In the genomic region with DNA sequence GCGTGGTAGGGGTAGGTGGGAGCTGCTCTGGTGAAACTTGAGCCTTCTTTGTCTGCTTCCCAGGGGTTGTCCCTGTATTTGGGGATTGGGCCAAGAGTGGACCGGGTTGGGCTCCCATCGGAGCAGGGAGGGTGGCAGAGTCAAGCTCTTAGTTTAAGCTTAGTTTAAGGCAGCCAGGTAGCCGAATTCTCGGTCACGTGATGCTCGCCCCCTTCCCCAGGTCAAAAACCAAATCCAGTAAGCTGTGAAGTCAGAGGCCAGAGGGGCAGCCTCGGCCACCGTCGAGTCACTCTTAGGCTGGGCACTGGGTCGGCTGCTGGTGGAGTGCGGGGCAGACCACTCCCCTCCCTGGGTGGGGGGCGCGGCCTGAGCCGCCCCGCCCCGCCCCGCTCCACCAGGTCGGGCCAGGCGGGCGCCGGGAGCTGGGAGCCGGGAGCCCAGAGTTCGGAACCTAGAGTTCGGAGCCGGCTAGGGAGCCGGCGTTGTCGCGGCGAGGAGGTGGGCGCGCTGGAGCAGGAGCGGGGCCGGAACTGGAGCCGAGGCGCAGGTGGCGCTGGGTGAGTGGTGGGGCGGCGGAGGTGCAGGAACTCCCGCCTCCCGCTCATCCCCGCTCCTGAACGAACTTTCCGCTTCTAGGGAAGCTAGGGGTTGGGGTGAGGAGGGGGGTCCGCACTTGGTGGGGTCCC, we compare ENCODE assay signal across 8 cellular contexts. TPM values are rescaled to one million over a fixed set of nuclear protein-coding genes. Genes with fewer than 3 reads are reported as not detected.
DNase-seq lines count a peak whose midpoint lies in the region; ATAC-seq, FAIRE-seq and TF ChIP-seq lines count a peak whose summit lies in the region.

No MANE protein-coding gene starts in this region.

- peak overlapping the region; percentile 98 for H2BK5ac ChIP-seq in H1 (ENCODE audit: low read depth, low read length)

- no peaks in the 10 kb centered on the region for H3K27me3 ChIP-seq in KMS-11 (ENCODE audit: insufficient read depth, low read depth)
- H3K27me3 ChIP-seq in H1 (replicated peaks in 1 of 4; ENCODE audit: control insufficient read depth in 3 of 4, extremely low read depth in 1 of 4, insufficient read depth in 3 of 4, low read length in 3 of 4), result no peaks in the 10 kb centered on the region
- no peaks in the 10 kb centered on the region for H3K27me3 ChIP-seq in uterus

- H3K79me2 ChIP-seq in KMS-11 (ENCODE audit: insufficient read depth, low read depth) (no peaks in the 10 kb centered on the region), H1 (ENCODE audit: control insufficient read depth in 1 of 2, insufficient read depth in 2 of 2, low read length in 2 of 2) (peaks cover 0 to 23% of the 10 kb centered on the region in 2 experiments; a peak in 2 of 4 replicates)

- H2BK12ac ChIP-seq in H1 (ENCODE audit: low read depth, low read length), result peak overlapping the region; percentile 68

- no peak for TF ChIP-seq CTCF in KMS-11 (conservative IDR thresholded peaks at IDR 0.05; ENCODE audit: low read depth, low read length)
- TF ChIP-seq CTCF in H1 (IDR thresholded peaks at IDR 0.05; ENCODE audit: control extremely low read depth in 1 of 3, insufficient read depth in 1 of 3, low read depth in 1 of 3, low read length in 3 of 3), result no peak
- TF ChIP-seq CTCF in uterus (IDR thresholded peaks at IDR 0.05), result peak in 1 of 4 experiments; percentile 9

- H4K5ac ChIP-seq in H1 (ENCODE audit: insufficient read length, low read depth, low read length), result peak overlapping the region; percentile 77

- H3K14ac ChIP-seq in H1 (ENCODE audit: insufficient read length), result no peak overlapping the region

- TF ChIP-seq RAD21 in H1 (IDR thresholded peaks at IDR 0.05 in 1 of 2, conservative IDR thresholded peaks at IDR 0.05 in 1 of 2; ENCODE audit: low read depth in 2 of 2, low read length in 2 of 2), result no peak

- H3K9me3 ChIP-seq in H1 (ENCODE audit: insufficient read depth in 2 of 2, low read depth in 1 of 2, low read length in 1 of 2) (no peaks in the 10 kb centered on the region), uterus (no peaks in the 10 kb centered on the region)

- intact Hi-C loops in uterus (cut with DNase I; ENCODE audit: low total_unique reads), result no loop called here

- WGBS in H1 (ENCODE audit: extremely low coverage in 1 of 2, insufficient coverage in 1 of 2, insufficient read length in 1 of 2, insufficient replicate concordance in 2 of 2, low coverage in 1 of 2, low lambda C conversion rate in 2 of 2, missing lambda C conversion rate in 1 of 2), 2 experiments, result 9% methylated on average over 18 of the region's 46 CpGs; no CpG with 5 or more reads in 1 of the 2 experiments

- CTCF ChIA-PET in H1 (lab: Charles Lee; ENCODE audit: partially characterized antibody), result interaction anchor here (0.6 to 26.8 kb wide), 25 partner anchors 10 to 590 kb away, joined by 3 to 464 read pairs (median 4); a partner anchor contains a TSS

- no peak overlapping the region for H3K23ac ChIP-seq in H1 (ENCODE audit: insufficient read length)

- H4K91ac ChIP-seq in H1 (replicated peaks; ENCODE audit: insufficient read length, low read length), result peak overlapping the region; percentile 69

- peak overlapping the region; percentile 100 for H3K4me2 ChIP-seq in KMS-11
- peak overlapping the region; percentile 93 to 99 for H3K4me2 ChIP-seq in H1 (ENCODE audit: insufficient read depth in 1 of 2, low read depth in 2 of 2, low read length in 2 of 2)

- peak overlapping the region; percentile 94 for H3K56ac ChIP-seq in H1 (replicated peaks; ENCODE audit: insufficient read length, low read depth, low read length)

- H3K4me1 ChIP-seq in KMS-11 (ENCODE audit: low read depth, poor library complexity, severe bottlenecking) (peaks cover 21% of the 10 kb centered on the region), H1 (replicated peaks in 1 of 4; ENCODE audit: control insufficient read depth in 3 of 4, insufficient read depth in 4 of 4, low read length in 3 of 4) (peaks cover 4 to 23% (median 14%) of the 10 kb centered on the region in 4 experiments), uterus (peaks cover 0 to 2% of the 10 kb centered on the region in 2 donors)

- H3K4ac ChIP-seq in H1 (replicated peaks; ENCODE audit: insufficient read length, low read depth, low read length), result peak overlapping the region; percentile 80

- peak in 1 of 2 experiments; percentile 68; a peak in 2 of 3 replicates for TF ChIP-seq POLR2A in H1 (IDR thresholded peaks at IDR 0.05; ENCODE audit: control extremely low read depth in 1 of 2, low read depth in 2 of 2, low read length in 2 of 2)
- no peak for TF ChIP-seq POLR2A in uterus (IDR thresholded peaks at IDR 0.05)

- H3K36me3 ChIP-seq in KMS-11 (ENCODE audit: insufficient read depth) (no peaks in the 10 kb centered on the region), H1 (ENCODE audit: control insufficient read depth in 2 of 4, insufficient read depth in 4 of 4, low read length in 3 of 4) (peaks cover 10 to 23% (median 12%) of the 10 kb centered on the region in 4 experiments; a peak in 7 of 8 replicates), uterus (no peaks in the 10 kb centered on the region)

- H3K9ac ChIP-seq in KMS-11 (peak overlapping the region; percentile 72), H1 (replicated peaks in 1 of 4; ENCODE audit: extremely low read depth in 1 of 4, low read depth in 3 of 4, low read length in 3 of 4) (peak overlapping the region in 3 of 4 experiments; percentile 60 to 70 (median 67); a peak in 5 of 7 replicates)

- peak overlapping the region; percentile 28; the same call in 1 of the 2 replicates for H2AK5ac ChIP-seq in H1 (ENCODE audit: low read depth, low read length)

- H2BK15ac ChIP-seq in H1 (ENCODE audit: low read length), result peak overlapping the region; percentile 61; the same call in 1 of the 2 replicates

- FAIRE-seq in H1 (lab: Jason Lieb, UNC), result no peak

- POLR2A ChIA-PET in H1 (lab: Charles Lee; ENCODE audit: partially characterized antibody), result interaction anchor here (1.1 to 12.6 kb wide), 7 partner anchors 9 to 84 kb away, joined by 3 to 143 read pairs (median 6); a partner anchor contains a TSS

- H4K20me1 ChIP-seq in KMS-11 (ENCODE audit: insufficient read depth) (no peaks in the 10 kb centered on the region), H1 (replicated peaks in 1 of 2; ENCODE audit: control insufficient read depth in 1 of 2, insufficient read depth in 2 of 2, low read length in 2 of 2) (peaks cover 0 to 7% of the 10 kb centered on the region in 2 experiments)

- ATAC-seq in GM18870 (IDR thresholded peaks at IDR 0.05; ENCODE audit: unreplicated experiment), result no peak

- H4K8ac ChIP-seq in H1 (ENCODE audit: extremely low read depth, insufficient read depth, low read length), result peak overlapping the region; percentile 88; the same call in 1 of the 2 replicates

- H3K27ac ChIP-seq in KMS-11 (peak overlapping the region; percentile 93), H1 (ENCODE audit: low read depth, low read length) (peak overlapping the region; percentile 51; the same call in 1 of the 2 replicates), uterus (peak overlapping the region; percentile 100)

- DNase-seq in DMS153 treated with DMSO at 0.1 percent for 48 hours (lab: John Stamatoyannopoulos, UW; ENCODE audit: unreplicated experiment) (peak; percentile 35), DMS153 (lab: John Stamatoyannopoulos, UW) (no peak), H1 (ENCODE audit: low read depth in 1 of 2, low spot score in 2 of 2) (peak in 1 of 2 experiments; percentile 83), myocyte (ENCODE audit: low read depth) (peak; percentile 48), uterus (no peak)
- peak; percentile 42 for DNase-seq in activated CD4-positive, CD25-positive, alpha-beta regulatory T cell treated with anti-CD3 and anti-CD28 coated beads, Interleukin-2, amount 50 U/mL, for 72 hours

- H2AFZ ChIP-seq in KMS-11 (ENCODE audit: low read depth) (peak overlapping the region; percentile 92), H1 (ENCODE audit: low read length) (peak overlapping the region; percentile 8; the same call in 1 of the 2 replicates)

- no peak overlapping the region for H2BK20ac ChIP-seq in H1 (ENCODE audit: low read length)

- no peaks in the 10 kb centered on the region; the same call in none of the 2 replicates for H3K79me1 ChIP-seq in H1 (ENCODE audit: low read depth, low read length)

- H3K23me2 ChIP-seq in H1 (ENCODE audit: low read depth, low read length), result peaks cover 17% of the 10 kb centered on the region

- H3K18ac ChIP-seq in H1 (ENCODE audit: extremely low read depth, low read length), result peak overlapping the region; percentile 93

- peak overlapping the region; percentile 39 for H2BK120ac ChIP-seq in H1 (replicated peaks; ENCODE audit: low read depth, low read length)

- no peak for TF ChIP-seq EP300 in H1 (IDR thresholded peaks at IDR 0.05; ENCODE audit: borderline replicate concordance in 1 of 2, low read depth in 2 of 2, low read length in 2 of 2)

- no peak overlapping the region for H3K4me3 ChIP-seq in KMS-11 (IDR thresholded peaks at IDR 0.05; ENCODE audit: insufficient read depth, low read depth, low read length)
- peak overlapping the region; percentile 75 to 90 (median 76) for H3K4me3 ChIP-seq in H1 (ENCODE audit: extremely low read depth in 1 of 4, insufficient read depth in 2 of 4, low read depth in 3 of 4, low read length in 4 of 4)
- peak overlapping the region; percentile 88 to 93 for H3K4me3 ChIP-seq in uterus

RNA-seq across cellular contexts. Expression of a gene that starts 2.8 kb away (rescaled TPM):
- total RNA-seq in H1 (2021; fragmentation: NEBNext Ultra II Directional; extraction: Animal tissue kit (Norgen Biotek cat#: 25700)), result 75.7 and 79.3 TPM in 2 replicates
- 99.5 and 161 TPM in 2 replicates for polyA plus RNA-seq in H1 (2011; rRNA removed)
- polyA plus RNA-seq in H1 (2011; cell fraction: cytosol; rRNA removed), result 84.1 TPM
- polyA plus RNA-seq in H1 (2011; cell fraction: nucleus; rRNA removed), result 198 TPM
- polyA plus RNA-seq in H1 (2012, experiment 1 of 2), result 34.9 to 80.3 TPM (median 70.1 TPM) in 4 replicates
- polyA plus RNA-seq in H1 (2012, experiment 2 of 2), result 71.2 TPM
- polyA plus RNA-seq in H1 (2013, experiment 1 of 2), result 61.8 TPM
- 57.5 TPM for polyA plus RNA-seq in H1 (2013, experiment 2 of 2)
- 25.8 and 26.7 TPM in 2 replicates for polyA minus RNA-seq in H1 (2011; rRNA and poly(A)+ RNA removed)
- 45.7 TPM for polyA minus RNA-seq in H1 (2011; cell fraction: cytosol; rRNA and poly(A)+ RNA removed)
- 51.4 TPM for polyA minus RNA-seq in H1 (2011; cell fraction: nucleus; rRNA and poly(A)+ RNA removed)
- total RNA-seq in myocyte, result 134 and 204 TPM in 2 replicates
- 85.7 TPM for polyA plus RNA-seq in myocyte (2012)
- 100 to 1,000 TPM in 2 of 4 donors, 10 to 100 TPM in 2; 51.5 to 123 (median 85.2) TPM for total RNA-seq in uterus

RNA-seq across cellular contexts. Expression of a gene that starts 9.5 kb away (rescaled TPM):
- 32.5 and 34.9 TPM in 2 replicates for total RNA-seq in H1 (2021; fragmentation: NEBNext Ultra II Directional; extraction: Animal tissue kit (Norgen Biotek cat#: 25700))
- 15.4 TPM in 2 replicates for polyA plus RNA-seq in H1 (2011; rRNA removed)
- polyA plus RNA-seq in H1 (2011; cell fraction: cytosol; rRNA removed), result 18.2 TPM
- polyA plus RNA-seq in H1 (2011; cell fraction: nucleus; rRNA removed), result 18.3 TPM
- polyA plus RNA-seq in H1 (2012, experiment 1 of 2), result 27.7 to 35.2 TPM (median 32.6 TPM) in 4 replicates
- 9.5 TPM for polyA plus RNA-seq in H1 (2012, experiment 2 of 2)
- polyA plus RNA-seq in H1 (2013, experiment 1 of 2), result 17.1 TPM
- 16.0 TPM for polyA plus RNA-seq in H1 (2013, experiment 2 of 2)
- polyA minus RNA-seq in H1 (2011; rRNA and poly(A)+ RNA removed), result 29.8 and 30.7 TPM in 2 replicates
- 8.3 TPM for polyA minus RNA-seq in H1 (2011; cell fraction: cytosol; rRNA and poly(A)+ RNA removed)
- 17.7 TPM for polyA minus RNA-seq in H1 (2011; cell fraction: nucleus; rRNA and poly(A)+ RNA removed)
- 5.1 and 5.8 TPM in 2 replicates for total RNA-seq in myocyte
- polyA plus RNA-seq in myocyte (2012), result 8.4 TPM
- total RNA-seq in uterus, result 10 to 100 TPM in 1 of 4 donors, 1 to 10 TPM in 2, under 1 TPM in 1; 0.51 to 11.8 (median 6.2) TPM

RNA-seq across cellular contexts. Expression of a gene that starts 9.5 kb away (rescaled TPM):
- 74.1 and 80.9 TPM in 2 replicates for total RNA-seq in H1 (2021; fragmentation: NEBNext Ultra II Directional; extraction: Animal tissue kit (Norgen Biotek cat#: 25700))
- 149 and 171 TPM in 2 replicates for polyA plus RNA-seq in H1 (2011; rRNA removed)
- 140 TPM for polyA plus RNA-seq in H1 (2011; cell fraction: cytosol; rRNA removed)
- 169 TPM for polyA plus RNA-seq in H1 (2011; cell fraction: nucleus; rRNA removed)
- 72.3 to 110 TPM (median 101 TPM) in 4 replicates for polyA plus RNA-seq in H1 (2012, experiment 1 of 2)
- 122 TPM for polyA plus RNA-seq in H1 (2012, experiment 2 of 2)
- polyA plus RNA-seq in H1 (2013, experiment 1 of 2), result 93.1 TPM
- 84.8 TPM for polyA plus RNA-seq in H1 (2013, experiment 2 of 2)
- 29.0 and 35.6 TPM in 2 replicates for polyA minus RNA-seq in H1 (2011; rRNA and poly(A)+ RNA removed)
- polyA minus RNA-seq in H1 (2011; cell fraction: cytosol; rRNA and poly(A)+ RNA removed), result 49.4 TPM
- 46.7 TPM for polyA minus RNA-seq in H1 (2011; cell fraction: nucleus; rRNA and poly(A)+ RNA removed)
- total RNA-seq in myocyte, result 65.6 and 70.2 TPM in 2 replicates
- polyA plus RNA-seq in myocyte (2012), result 112 TPM
- total RNA-seq in uterus, result 100 to 1,000 TPM in 1 of 4 donors, 10 to 100 TPM in 3; 36.9 to 134 (median 51.8) TPM

RNA-seq across cellular contexts. Expression of a gene that starts 27.5 kb away (rescaled TPM):
- total RNA-seq in H1 (2021; fragmentation: NEBNext Ultra II Directional; extraction: Animal tissue kit (Norgen Biotek cat#: 25700)), result 7.1 and 7.6 TPM in 2 replicates
- polyA plus RNA-seq in H1 (2011; rRNA removed), result 18.2 and 20.3 TPM in 2 replicates
- 8.5 TPM for polyA plus RNA-seq in H1 (2011; cell fraction: cytosol; rRNA removed)
- polyA plus RNA-seq in H1 (2011; cell fraction: nucleus; rRNA removed), result 28.3 TPM
- 11.4 to 18.5 TPM (median 14.5 TPM) in 4 replicates for polyA plus RNA-seq in H1 (2012, experiment 1 of 2)
- polyA plus RNA-seq in H1 (2012, experiment 2 of 2), result 15.5 TPM
- polyA plus RNA-seq in H1 (2013, experiment 1 of 2), result 14.4 TPM
- 14.8 TPM for polyA plus RNA-seq in H1 (2013, experiment 2 of 2)
- 11.7 and 17.1 TPM in 2 replicates for polyA minus RNA-seq in H1 (2011; rRNA and poly(A)+ RNA removed)
- 7.2 TPM for polyA minus RNA-seq in H1 (2011; cell fraction: cytosol; rRNA and poly(A)+ RNA removed)
- polyA minus RNA-seq in H1 (2011; cell fraction: nucleus; rRNA and poly(A)+ RNA removed), result 9.2 TPM
- total RNA-seq in myocyte (0.72 and 2.5 TPM in 2 replicates), uterus (10 to 100 TPM in 1 of 4 donors, 1 to 10 TPM in 3; 2.6 to 10.3 (median 4.2) TPM)
- polyA plus RNA-seq in myocyte (2012), result 4.0 TPM

RNA-seq across cellular contexts. Expression of a gene that starts 34.1 kb away (rescaled TPM):
- total RNA-seq in H1 (2021; fragmentation: NEBNext Ultra II Directional; extraction: Animal tissue kit (Norgen Biotek cat#: 25700)), result 0.88 and 1.1 TPM in 2 replicates
- polyA plus RNA-seq in H1 (2011; rRNA removed), result 1.6 and 1.7 TPM in 2 replicates
- polyA plus RNA-seq in H1 (2011; cell fraction: cytosol; rRNA removed), result 2.2 TPM
- polyA plus RNA-seq in H1 (2011; cell fraction: nucleus; rRNA removed), result 7.2 TPM
- 1.2 to 2.1 TPM (median 1.6 TPM) in 4 replicates for polyA plus RNA-seq in H1 (2012, experiment 1 of 2)
- polyA plus RNA-seq in H1 (2012, experiment 2 of 2), result 1.0 TPM
- polyA plus RNA-seq in H1 (2013, experiment 1 of 2), result 0.97 TPM
- 0.72 TPM for polyA plus RNA-seq in H1 (2013, experiment 2 of 2)
- polyA minus RNA-seq in H1 (2011; rRNA and poly(A)+ RNA removed), result 0.85 and 1.5 TPM in 2 replicates
- 2.6 TPM for polyA minus RNA-seq in H1 (2011; cell fraction: cytosol; rRNA and poly(A)+ RNA removed)
- polyA minus RNA-seq in H1 (2011; cell fraction: nucleus; rRNA and poly(A)+ RNA removed), result 3.9 TPM
- 0.16 and 1.9 TPM in 2 replicates for total RNA-seq in myocyte
- polyA plus RNA-seq in myocyte (2012), result 4.0 TPM
- 1 to 10 TPM in 1 of 4 donors, under 1 TPM in 2, not detected in 1; under 0.01 to 1.3 (median 0.61) TPM for total RNA-seq in uterus

Comparison
In these comparisons a context has a peak if more than half of its experiments do, and no peak if none do; other contexts are left out.
1. DNase-seq: peak in DMS153 treated with DMSO at 0.1 percent for 48 hours (single experiment), activated CD4-positive, CD25-positive, alpha-beta regulatory T cell treated with anti-CD3 and anti-CD28 coated beads, Interleukin-2, amount 50 U/mL, for 72 hours (single experiment) and myocyte (single experiment); none in DMS153 (single experiment) and uterus (0 of 2).
2. Peak in every context shown above with its lines, with median percentiles within 50 percentile points of each other: H3K27ac ChIP-seq.